In genomic region chr11:73213196-73214143, GRCh38 we compare ENCODE assay signal across 1 cellular context.
TF ChIP-seq lines count a peak whose summit lies in the region.

No MANE protein-coding gene starts in this region.

TF ChIP-seq in H1, 55 proteins besides CTCF, POLR2A, EP300 and RAD21:
- TF ChIP-seq BACH1 (IDR thresholded peaks at IDR 0.05; ENCODE audit: low read length) (no peak), TCF12 (IDR thresholded peaks at IDR 0.05; ENCODE audit: low read depth, low read length) (no peak), TAF1 (IDR thresholded peaks at IDR 0.05; ENCODE audit: low read depth, low read length) (no peak), MAX (IDR thresholded peaks at IDR 0.05) (no peak), ASH2L (IDR thresholded peaks at IDR 0.05; ENCODE audit: low read length) (no peak), SIRT6 (IDR thresholded peaks at IDR 0.05; ENCODE audit: low read length) (no peak), HDAC2 (IDR thresholded peaks at IDR 0.05; ENCODE audit: borderline replicate concordance in 1 of 2, low read depth in 2 of 2, low read length in 2 of 2) (no peak), SUZ12 (IDR thresholded peaks at IDR 0.05; ENCODE audit: low read length) (no peak), PHF8 (conservative IDR thresholded peaks at IDR 0.05; ENCODE audit: low read depth, low read length) (no peak), CBX5 (IDR thresholded peaks at IDR 0.05; ENCODE audit: low read depth, low read length) (no peak), JUND (IDR thresholded peaks at IDR 0.05; ENCODE audit: low read length) (no peak), CHD7 (IDR thresholded peaks at IDR 0.05; ENCODE audit: insufficient replicate concordance, low read length) (no peak), SP1 (IDR thresholded peaks at IDR 0.05; ENCODE audit: low read depth, low read length) (no peak), KDM5A (IDR thresholded peaks at IDR 0.05; ENCODE audit: low read length) (no peak), TEAD4 (IDR thresholded peaks at IDR 0.05; ENCODE audit: low read depth, low read length) (no peak), FOSL1 (IDR thresholded peaks at IDR 0.05; ENCODE audit: insufficient read depth, low read depth, low read length) (no peak)
- TF ChIP-seq, protein P1, sequence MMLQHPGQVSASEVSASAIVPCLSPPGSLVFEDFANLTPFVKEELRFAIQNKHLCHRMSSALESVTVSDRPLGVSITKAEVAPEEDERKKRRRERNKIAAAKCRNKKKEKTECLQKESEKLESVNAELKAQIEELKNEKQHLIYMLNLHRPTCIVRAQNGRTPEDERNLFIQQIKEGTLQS (IDR thresholded peaks at IDR 0.05; ENCODE audit: insufficient read depth, low read depth, low read length): no peak
